In genomic region chr11:134365011-134365925, GRCh38 we compare ENCODE assay signal across 14 cellular contexts. TPM values are rescaled to one million over a fixed set of nuclear protein-coding genes. Genes with fewer than 3 reads are reported as not detected.
"Had no signal": no experiment of that assay in that cellular context is flagged by ENCODE, and none has a peak within 500 bp of the region (broad histone marks: within the 10 kb centered on the region; RNA-seq: fewer than 3 reads in every experiment).

No MANE protein-coding gene starts in this region.

- H3K36me3 ChIP-seq: transverse colon had no signal

- H3K27me3 Mint-ChIP-seq: central memory CD8-positive, alpha-beta T cell had no signal

- H3K36me3 Mint-ChIP-seq: brain had no signal

- H3K4me3 ChIP-seq: gastroesophageal sphincter, hepatocyte, lung, transverse colon had no signal

- DNase-seq: activated CD4-positive, alpha-beta T cell treated with anti-CD3 and anti-CD28 coated beads, Interleukin-2, amount 50 U/mL, for 1 hour; activated naive CD4-positive, alpha-beta T cell treated with anti-CD3 and anti-CD28 coated beads for 36 hours; activated T-cell treated with anti-CD3 and anti-CD28 coated beads for 4 hours; T-helper 2 cell; transverse colon had no signal

- H3K27me3 ChIP-seq: hepatocyte, transverse colon had no signal

- H3K27ac ChIP-seq: gastroesophageal sphincter, hepatocyte, transverse colon had no signal

- H3K9me3 ChIP-seq: gastroesophageal sphincter, transverse colon had no signal

- H3K9me3 Mint-ChIP-seq: activated naive CD4-positive, alpha-beta T cell treated with anti-CD3 and anti-CD28 coated beads for 36 hours; activated T-helper 17 cell treated with anti-CD3 and anti-CD28 coated beads, Interleukin-2, amount 50 U/mL, for 72 hours; central memory CD8-positive, alpha-beta T cell; nephron had no signal

- ATAC-seq: activated T-helper 17 cell treated with anti-CD3 and anti-CD28 coated beads, Interleukin-2, amount 50 U/mL, for 72 hours; gastroesophageal sphincter had no signal

- H3K27ac Mint-ChIP-seq: activated naive CD4-positive, alpha-beta T cell treated with anti-CD3 and anti-CD28 coated beads for 36 hours; activated T-helper 17 cell treated with anti-CD3 and anti-CD28 coated beads, Interleukin-2, amount 50 U/mL, for 72 hours; nephron had no signal

- H3K4me3 Mint-ChIP-seq: activated naive CD4-positive, alpha-beta T cell treated with anti-CD3 and anti-CD28 coated beads for 36 hours; activated T-helper 17 cell treated with anti-CD3 and anti-CD28 coated beads, Interleukin-2, amount 50 U/mL, for 72 hours; brain; central memory CD8-positive, alpha-beta T cell; nephron had no signal

RNA-seq across cellular contexts. Expression of gene GLB1L2, which starts 33.5 kb away (rescaled TPM):
- total RNA-seq: osteocyte had no signal

RNA-seq across cellular contexts. Expression of gene B3GAT1, which starts 46.8 kb away (rescaled TPM):
- total RNA-seq: epithelial cell of proximal tubule had no signal
